Comparison of ENCODE assay signal across 8 cellular contexts in genomic region chr1:9234223-9235122, GRCh38. TPM values are rescaled to one million over a fixed set of nuclear protein-coding genes. Genes with fewer than 3 reads are reported as not detected.
DNase-seq lines count a peak whose midpoint lies in the region; ATAC-seq and TF ChIP-seq lines count a peak whose summit lies in the region.

TSS of gene H6PD (plus strand) at chr1:9234774. CDS start at chr1:9244935, 10,161 bp downstream.

- 2% methylated on average over 18 of the region's 111 CpGs for WGBS in right lobe of liver (ENCODE audit: insufficient coverage, low coverage, low lambda C conversion rate, missing lambda C conversion rate)

- POLR2A ChIA-PET in AG04450 (lab: Yijun Ruan, JAX) = interaction anchor here (0.6 to 2.3 kb wide), 9 partner anchors 11 to 408 kb away, joined by 3 to 8 read pairs (median 4); no protein-coding TSS in a partner anchor

- ATAC-seq in GM18508 (IDR thresholded peaks at IDR 0.05; ENCODE audit: insufficient read depth, unreplicated experiment) = peak; percentile 44
- ATAC-seq in HG02973 (IDR thresholded peaks at IDR 0.05; ENCODE audit: unreplicated experiment) = peak; percentile 61
- ATAC-seq in right lobe of liver = peak; percentile 51 to 76 (median 67)

- H3K4me3 ChIP-seq in AG04450 (ENCODE audit: low read depth, low read length) (peak within 1 kb of the TSS; percentile 69), right lobe of liver (peak within 1 kb of the TSS; percentile 54 to 66 (median 55))

- DNase-seq in AG04450 (ENCODE audit: low read depth, low spot score) = no peak
- peak; percentile 21 to 82 for DNase-seq in NCI-H446 (lab: John Stamatoyannopoulos, UW)
- DNase-seq in activated CD4-positive, alpha-beta T cell treated with anti-CD3 and anti-CD28 coated beads, Interleukin-2, amount 50 U/mL, for 1 hour = peak; percentile 61
- peak; percentile 86 for DNase-seq in dermis blood vessel endothelial cell
- peak; percentile 92 to 94 (median 92) for DNase-seq in right lobe of liver
- peak; percentile 59 to 67 for DNase-seq in stimulated activated CD4-positive, alpha-beta T cell treated with anti-CD3 and anti-CD28 coated beads, Interleukin-4, amount 100 ng/mL, for 4 hours

- CTCF ChIA-PET in AG04450 (lab: Charles Lee) = interaction anchor here (0.6 to 2.6 kb wide), 21 partner anchors 8 to 257 kb away, joined by 3 to 8 read pairs (median 4); no protein-coding TSS in a partner anchor

- TF ChIP-seq CTCF in AG04450 (IDR thresholded peaks at IDR 0.05; ENCODE audit: low read depth, low read length) (peak; percentile 73), right lobe of liver (IDR thresholded peaks at IDR 0.05) (peak; percentile 53 to 92 (median 56))

- no peaks in the 10 kb centered on the region for H3K36me3 ChIP-seq in right lobe of liver

- intact Hi-C loops in right lobe of liver (cut with DNase I) = no loop called here

- peak; percentile 88 for TF ChIP-seq POLR2A in right lobe of liver (IDR thresholded peaks at IDR 0.05)

- H3K9me3 ChIP-seq in AG04450 (ENCODE audit: control insufficient read depth, insufficient read depth, low read length) (no peaks in the 10 kb centered on the region; the same call in 1 of the 2 replicates), right lobe of liver (no peaks in the 10 kb centered on the region)

- peak within 1 kb of the TSS; percentile 81 for H3K27ac ChIP-seq in AG04450 (ENCODE audit: low read depth, low read length)
- H3K27ac ChIP-seq in right lobe of liver = peak within 1 kb of the TSS; percentile 96 to 99 (median 97)

- no peaks in the 10 kb centered on the region for H3K27me3 ChIP-seq in AG04450 (ENCODE audit: control insufficient read depth, insufficient read depth, low read length)
- no peaks in the 10 kb centered on the region for H3K27me3 ChIP-seq in right lobe of liver

- H3K4me1 ChIP-seq in right lobe of liver = peaks cover 0 to 50% (median 24%) of the 10 kb centered on the region in 4 donors

RNA-seq across cellular contexts. Expression of gene H6PD, which starts in this region (rescaled TPM):
- 18.3 and 22.9 TPM in 2 replicates for polyA plus RNA-seq in AG04450 (2011; rRNA removed)
- polyA minus RNA-seq in AG04450 (2011; rRNA and poly(A)+ RNA removed) = 23.6 and 26.7 TPM in 2 replicates
- 21.3 and 32.1 TPM in 2 replicates for total RNA-seq in dermis blood vessel endothelial cell
- 100 to 1,000 TPM; 102 to 158 (median 120) TPM for total RNA-seq in right lobe of liver
